20 cellular contexts compared by ENCODE assay signal in genomic region chr10:115975506-115975905, GRCh38.
DNase-seq lines count a peak whose midpoint lies in the region; ATAC-seq and TF ChIP-seq lines count a peak whose summit lies in the region.
"Had no signal": no experiment of that assay in that cellular context is flagged by ENCODE, and none has a peak within 500 bp of the region (broad histone marks: within the 10 kb centered on the region; RNA-seq: fewer than 3 reads in every experiment).

No MANE protein-coding gene starts in this region.

- DNase-seq in NCI-H146 (lab: John Stamatoyannopoulos, UW): peak; percentile 4
- DNase-seq in NCI-H146 treated with DMSO at 0.1 percent for 48 hours (lab: John Stamatoyannopoulos, UW; ENCODE audit: unreplicated experiment): no peak
- no peak for DNase-seq in WTC11 (ENCODE audit: low spot score)
- DNase-seq in iPS-NIHi7 (ENCODE audit: extremely low spot score): peak; percentile 37
- no peak for DNase-seq in NCI-H510A (lab: John Stamatoyannopoulos, UW)
- DNase-seq in activated naive CD4-positive, alpha-beta T cell treated with Interleukin-2 at 50 U/mL for 16 hours: no peak
- no peak for DNase-seq in nucleus accumbens (lab: John Stamatoyannopoulos, UW)
- DNase-seq in NCI-H446 treated with DMSO at 0.1 percent for 48 hours (lab: John Stamatoyannopoulos, UW): no peak
- DNase-seq: AML-193; DMS79 treated with DMSO at 0.1 percent for 48 hours; MM.1S; NCI-H1092; NCI-H1436 treated with DMSO at 0.1 percent for 48 hours; NCI-H2081; NCI-H526; NK-92 treated with Interleukin-12 subunit alpha and Interleukin-12 subunit beta, amount 100 ng/mL, for 24 hours; OCI-M1; Right ventricle myocardium superior; SW 1271 had no signal

- ATAC-seq in WTC11: peak; percentile 81
- ATAC-seq: HCT116 had no signal

- peaks cover 24% of the 10 kb centered on the region for H3K4me1 Mint-ChIP-seq in WTC11

- POLR2A ChIA-PET in WTC11 (lab: Charles Lee): no interaction called here

- peaks cover 4% of the 10 kb centered on the region; the same call in 1 of the 2 replicates for H3K36me3 Mint-ChIP-seq in WTC11

- H3K27me3 Mint-ChIP-seq in WTC11 (ENCODE audit: low read depth): no peaks in the 10 kb centered on the region; the same call in 1 of the 2 replicates

- CTCF ChIA-PET in WTC11 (lab: Charles Lee): interaction anchor here (1.0 kb wide), 1 partner anchor 146 kb away, joined by 4 read pairs; no protein-coding TSS in a partner anchor

- H3K27ac Mint-ChIP-seq in WTC11: no peak overlapping the region

- no peak overlapping the region for H3K4me3 Mint-ChIP-seq in WTC11

- H3K9me3 Mint-ChIP-seq in WTC11: peaks cover 12% of the 10 kb centered on the region

- no peak for TF ChIP-seq CTCF in WTC11 (IDR thresholded peaks at IDR 0.05)

TF ChIP-seq in WTC11, 78 proteins besides CTCF, POLR2A, EP300 and RAD21:
- TF ChIP-seq ZNF423 (CRISPR knock-in tag; IDR thresholded peaks at IDR 0.05) (peak; percentile 72), ZSCAN18 (CRISPR knock-in tag; IDR thresholded peaks at IDR 0.05) (no peak)

Comparison
In these comparisons a context has a peak if more than half of its experiments do, and no peak if none do; other contexts are left out.
1. DNase-seq: peak in NCI-H146 (single experiment) and iPS-NIHi7 (single experiment); none in NCI-H146 treated with DMSO at 0.1 percent for 48 hours (single experiment), WTC11 (single experiment), NCI-H510A (single experiment), activated naive CD4-positive, alpha-beta T cell treated with Interleukin-2 at 50 U/mL for 16 hours (single experiment), nucleus accumbens (0 of 56) and NCI-H446 treated with DMSO at 0.1 percent for 48 hours (single experiment).